In genomic region chr16:87648236-87648635, GRCh38 we compare ENCODE assay signal across 24 cellular contexts. TPM values are rescaled to one million over a fixed set of nuclear protein-coding genes. Genes with fewer than 3 reads are reported as not detected.
DNase-seq lines count a peak whose midpoint lies in the region; ATAC-seq and TF ChIP-seq lines count a peak whose summit lies in the region.
"Had no signal": no experiment of that assay in that cellular context is flagged by ENCODE, and none has a peak within 500 bp of the region (broad histone marks: within the 10 kb centered on the region; RNA-seq: fewer than 3 reads in every experiment).

No MANE protein-coding gene starts in this region.

- H3K27ac ChIP-seq in right cardiac atrium (ENCODE audit: low read length) (no peak overlapping the region), dorsolateral prefrontal cortex (no peak overlapping the region), testis (no peak overlapping the region)
- H3K27ac ChIP-seq: parathyroid adenoma, SJSA1, uterus had no signal

- intact Hi-C loops in right cardiac atrium (cut with DNase I), result no loop called here
- intact Hi-C loops in cardiac septum (cut with DNase I), result no loop called here
- intact Hi-C loops in dorsolateral prefrontal cortex (cut with DNase I), result no loop called here
- intact Hi-C loops in testis (cut with DNase I; ENCODE audit: low total_unique reads), result no loop called here
- intact Hi-C loops in sciatic nerve (cut with DNase I), result no loop called here

- no peaks in the 10 kb centered on the region for H3K36me3 ChIP-seq in testis (ENCODE audit: low read depth, missing control alignments)
- H3K36me3 ChIP-seq: SJSA1, uterus had no signal

- DNase-seq in right cardiac atrium (peak in 2 of 3 donors; percentile 40 to 46), cardiac septum (ENCODE audit: low spot score) (no peak), MV-4-11 (lab: John Stamatoyannopoulos, UW) (peak; percentile 49), dorsolateral prefrontal cortex (peak in 7 of 10 donors; percentile 36 to 75 (median 52)), testis (peak; percentile 89), sciatic nerve (ENCODE audit: low spot score) (no peak)
- DNase-seq in stimulated activated CD8-positive, alpha-beta memory T cell treated with anti-CD3 and anti-CD28 coated beads, Interleukin-4, amount 100 ng/mL, for 48 hours, result no peak
- DNase-seq: ACHN; activated CD4-positive, alpha-beta memory T cell treated with anti-CD3 and anti-CD28 coated beads, Interleukin-2, amount 10 ng/mL, durations not matched to agents 7 days and 5 days; activated gamma-delta T cell; activated T-cell treated with anti-CD3 and anti-CD28 coated beads for 4 hours; HFFc6; NCI-H1105; NCI-H2107; NK-92 treated with Interleukin-12 subunit alpha and Interleukin-12 subunit beta, amount 100 ng/mL, for 24 hours; uterus had no signal

- no peak for TF ChIP-seq POLR2A in testis (IDR thresholded peaks at IDR 0.05)

- no peak overlapping the region for H3K4me3 ChIP-seq in right cardiac atrium (ENCODE audit: low read length)
- peak overlapping the region in 1 of 59 donors; percentile 16 for H3K4me3 ChIP-seq in dorsolateral prefrontal cortex
- H3K4me3 ChIP-seq in testis, result no peak overlapping the region
- H3K4me3 ChIP-seq: SJSA1, uterus had no signal

- TF ChIP-seq CTCF in dorsolateral prefrontal cortex (IDR thresholded peaks at IDR 0.05 in 54 of 56, conservative IDR thresholded peaks at IDR 0.05 in 2 of 56; ENCODE audit: low read depth in 1 of 56, partially characterized antibody in 56 of 56) (no peak), testis (IDR thresholded peaks at IDR 0.05) (no peak)

- no peaks in the 10 kb centered on the region for H3K4me1 ChIP-seq in right cardiac atrium (ENCODE audit: control insufficient read depth, insufficient read depth, low read length)
- no peaks in the 10 kb centered on the region for H3K4me1 ChIP-seq in testis
- H3K4me1 ChIP-seq: parathyroid adenoma, SJSA1, uterus had no signal

- 47% methylated on average over 23 of the region's 23 CpGs for WGBS in right cardiac atrium
- WGBS in testis, 2 donors, result 30 to 56% methylated on average over 21 to 23 of the region's 23 CpGs

- peak in 1 of 2 donors; percentile 42 for ATAC-seq in right cardiac atrium
- no peak for ATAC-seq in sciatic nerve
- ATAC-seq in HG03108 (IDR thresholded peaks at IDR 0.05; ENCODE audit: unreplicated experiment), result no peak
- ATAC-seq: left lobe of liver; naive thymus-derived CD8-positive, alpha-beta T cell; Panc1; stimulated activated effector memory CD8-positive, alpha-beta T cell treated with anti-CD3 and anti-CD28 coated beads, Interleukin-12 subunit alpha, Interleukin-12 subunit beta, amount 100 ng/mL, for 72 hours had no signal

- H3K27me3 ChIP-seq in right cardiac atrium (ENCODE audit: control insufficient read depth, insufficient read depth), result no peaks in the 10 kb centered on the region
- H3K27me3 ChIP-seq in dorsolateral prefrontal cortex, result peaks cover 0 to 17% (median 0%) of the 10 kb centered on the region in 45 donors
- no peaks in the 10 kb centered on the region for H3K27me3 ChIP-seq in testis
- H3K27me3 ChIP-seq: uterus had no signal

- H3K9me3 ChIP-seq in right cardiac atrium (ENCODE audit: control insufficient read depth, low read length), result no peaks in the 10 kb centered on the region
- no peaks in the 10 kb centered on the region for H3K9me3 ChIP-seq in testis
- H3K9me3 ChIP-seq: SJSA1, uterus had no signal

RNA-seq across cellular contexts. Expression of gene JPH3, which starts 45.9 kb away (rescaled TPM):
- total RNA-seq in right cardiac atrium (under 1 TPM; 0.09 to 0.32 (median 0.21) TPM), cardiac septum (0.11 TPM), dorsolateral prefrontal cortex (100 to 1,000 TPM in 114 of 120 experiments, 10 to 100 TPM in 6; 37.8 to 246 (median 142) TPM), testis (1 to 10 TPM; 8.3 to 8.7 TPM), sciatic nerve (0.22 TPM)
- polyA plus RNA-seq in right cardiac atrium (0.11 TPM), testis (ENCODE audit: insufficient read depth, low read depth, low replicate concordance) (3.2 TPM)
- total RNA-seq: activated CD4-positive, alpha-beta memory T cell treated with anti-CD3 and anti-CD28 coated beads, Interleukin-2, amount 10 ng/mL, durations not matched to agents 7 days and 5 days; HFFc6; left lobe of liver; LHCN-M2; naive thymus-derived CD8-positive, alpha-beta T cell had no signal

Comparison
In these comparisons a context has a peak if more than half of its experiments do, and no peak if none do; other contexts are left out.
1. DNase-seq: peak in right cardiac atrium (2 of 3), MV-4-11 (single experiment), dorsolateral prefrontal cortex (7 of 10) and testis (single experiment); none in cardiac septum (single experiment), stimulated activated CD8-positive, alpha-beta memory T cell treated with anti-CD3 and anti-CD28 coated beads, Interleukin-4, amount 100 ng/mL, for 48 hours (single experiment) and sciatic nerve (single experiment).
2. RNA of gene JPH3, which starts 45.9 kb away (total RNA-seq): 37.8 to 246 TPM in dorsolateral prefrontal cortex; 8.3 to 8.7 TPM in testis, 0.09 to 0.32 TPM in right cardiac atrium, 0.22 TPM in sciatic nerve (single experiment) and 0.11 TPM in cardiac septum (single experiment); every median in the first group is over 4 times any median in the second.